In genomic region chr6:38658768-38659167, GRCh38 we compare ENCODE assay signal across 7 cellular contexts. TPM values are rescaled to one million over a fixed set of nuclear protein-coding genes. Genes with fewer than 3 reads are reported as not detected.
"Had no signal": no experiment of that assay in that cellular context is flagged by ENCODE, and none has a peak within 500 bp of the region (broad histone marks: within the 10 kb centered on the region; RNA-seq: fewer than 3 reads in every experiment).

No MANE protein-coding gene starts in this region.

- H3K4me1 Mint-ChIP-seq: IgD-negative memory B cell had no signal

- DNase-seq: IMR-90, KBM-7 had no signal

- H3K27ac Mint-ChIP-seq: IgD-negative memory B cell had no signal

- H3K9me3 Mint-ChIP-seq: IgD-negative memory B cell had no signal

- ATAC-seq: HepG2, K562 had no signal

- H3K4me3 Mint-ChIP-seq: IgD-negative memory B cell had no signal

- H3K27me3 Mint-ChIP-seq: IgD-negative memory B cell had no signal

RNA-seq across cellular contexts. Expression of gene DNAH8, which starts 56.3 kb away (rescaled TPM):
- total RNA-seq: HepG2, HT-29, HT1080, IMR-90 had no signal
- polyA plus RNA-seq: HepG2, IMR-90 had no signal
